ENCODE assay signal across 1 cellular context in the genomic region with DNA sequence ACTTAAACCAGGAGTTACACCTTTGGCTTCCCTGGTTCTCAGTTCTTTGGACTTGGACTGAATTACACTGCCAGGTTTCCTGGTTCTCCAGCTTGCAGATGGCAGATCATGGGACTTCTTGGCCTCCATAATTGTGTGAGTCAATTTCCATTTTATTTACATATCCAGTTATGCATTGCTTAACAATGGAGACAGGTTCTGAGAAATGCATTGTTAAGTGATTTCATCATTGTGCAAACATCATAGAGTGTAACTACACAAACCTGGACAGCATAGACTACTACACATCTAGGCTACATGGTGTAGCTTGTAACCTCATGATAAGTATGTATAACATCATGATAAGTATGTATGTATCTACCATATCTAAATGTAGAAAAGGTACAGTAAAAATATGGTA.
TF ChIP-seq lines count a peak whose summit lies in the region.

No MANE protein-coding gene starts in this region.

TF ChIP-seq in GM12878, 131 proteins besides CTCF, POLR2A, EP300 and RAD21 (continued from another document):
- TF ChIP-seq, protein P1, sequence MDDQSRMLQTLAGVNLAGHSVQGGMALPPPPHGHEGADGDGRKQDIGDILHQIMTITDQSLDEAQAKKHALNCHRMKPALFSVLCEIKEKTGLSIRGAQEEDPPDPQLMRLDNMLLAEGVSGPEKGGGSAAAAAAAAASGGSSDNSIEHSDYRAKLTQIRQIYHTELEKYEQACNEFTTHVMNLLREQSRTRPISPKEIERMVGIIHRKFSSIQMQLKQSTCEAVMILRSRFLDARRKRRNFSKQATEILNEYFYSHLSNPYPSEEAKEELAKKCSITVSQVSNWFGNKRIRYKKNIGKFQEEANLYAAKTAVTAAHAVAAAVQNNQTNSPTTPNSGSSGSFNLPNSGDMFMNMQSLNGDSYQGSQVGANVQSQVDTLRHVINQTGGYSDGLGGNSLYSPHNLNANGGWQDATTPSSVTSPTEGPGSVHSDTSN (IDR thresholded peaks at IDR 0.05; ENCODE audit: insufficient replicate concordance, low read depth, low read length): no peak
- TF ChIP-seq CHD2 (IDR thresholded peaks at IDR 0.05; ENCODE audit: borderline replicate concordance, low read depth, low read length) (no peak), RFX5 (IDR thresholded peaks at IDR 0.05; ENCODE audit: low read depth, low read length) (no peak), SUZ12 (IDR thresholded peaks at IDR 0.05; ENCODE audit: unreplicated experiment) (no peak), SRF (IDR thresholded peaks at IDR 0.05; ENCODE audit: low read depth in 2 of 2, low read length in 2 of 2) (no peak), POU2F2 (IDR thresholded peaks at IDR 0.05; ENCODE audit: borderline replicate concordance, low read depth, low read length) (no peak)
- TF ChIP-seq, protein P2, sequence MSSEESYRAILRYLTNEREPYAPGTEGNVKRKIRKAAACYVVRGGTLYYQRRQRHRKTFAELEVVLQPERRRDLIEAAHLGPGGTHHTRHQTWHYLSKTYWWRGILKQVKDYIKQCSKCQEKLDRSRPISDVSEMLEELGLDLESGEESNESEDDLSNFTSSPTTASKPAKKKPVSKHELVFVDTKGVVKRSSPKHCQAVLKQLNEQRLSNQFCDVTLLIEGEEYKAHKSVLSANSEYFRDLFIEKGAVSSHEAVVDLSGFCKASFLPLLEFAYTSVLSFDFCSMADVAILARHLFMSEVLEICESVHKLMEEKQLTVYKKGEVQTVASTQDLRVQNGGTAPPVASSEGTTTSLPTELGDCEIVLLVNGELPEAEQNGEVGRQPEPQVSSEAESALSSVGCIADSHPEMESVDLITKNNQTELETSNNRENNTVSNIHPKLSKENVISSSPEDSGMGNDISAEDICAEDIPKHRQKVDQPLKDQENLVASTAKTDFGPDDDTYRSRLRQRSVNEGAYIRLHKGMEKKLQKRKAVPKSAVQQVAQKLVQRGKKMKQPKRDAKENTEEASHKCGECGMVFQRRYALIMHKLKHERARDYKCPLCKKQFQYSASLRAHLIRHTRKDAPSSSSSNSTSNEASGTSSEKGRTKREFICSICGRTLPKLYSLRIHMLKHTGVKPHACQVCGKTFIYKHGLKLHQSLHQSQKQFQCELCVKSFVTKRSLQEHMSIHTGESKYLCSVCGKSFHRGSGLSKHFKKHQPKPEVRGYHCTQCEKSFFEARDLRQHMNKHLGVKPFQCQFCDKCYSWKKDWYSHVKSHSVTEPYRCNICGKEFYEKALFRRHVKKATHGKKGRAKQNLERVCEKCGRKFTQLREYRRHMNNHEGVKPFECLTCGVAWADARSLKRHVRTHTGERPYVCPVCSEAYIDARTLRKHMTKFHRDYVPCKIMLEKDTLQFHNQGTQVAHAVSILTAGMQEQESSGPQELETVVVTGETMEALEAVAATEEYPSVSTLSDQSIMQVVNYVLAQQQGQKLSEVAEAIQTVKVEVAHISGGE (CRISPR knock-in tag; IDR thresholded peaks at IDR 0.05): no peak
- TF ChIP-seq, protein P3, sequence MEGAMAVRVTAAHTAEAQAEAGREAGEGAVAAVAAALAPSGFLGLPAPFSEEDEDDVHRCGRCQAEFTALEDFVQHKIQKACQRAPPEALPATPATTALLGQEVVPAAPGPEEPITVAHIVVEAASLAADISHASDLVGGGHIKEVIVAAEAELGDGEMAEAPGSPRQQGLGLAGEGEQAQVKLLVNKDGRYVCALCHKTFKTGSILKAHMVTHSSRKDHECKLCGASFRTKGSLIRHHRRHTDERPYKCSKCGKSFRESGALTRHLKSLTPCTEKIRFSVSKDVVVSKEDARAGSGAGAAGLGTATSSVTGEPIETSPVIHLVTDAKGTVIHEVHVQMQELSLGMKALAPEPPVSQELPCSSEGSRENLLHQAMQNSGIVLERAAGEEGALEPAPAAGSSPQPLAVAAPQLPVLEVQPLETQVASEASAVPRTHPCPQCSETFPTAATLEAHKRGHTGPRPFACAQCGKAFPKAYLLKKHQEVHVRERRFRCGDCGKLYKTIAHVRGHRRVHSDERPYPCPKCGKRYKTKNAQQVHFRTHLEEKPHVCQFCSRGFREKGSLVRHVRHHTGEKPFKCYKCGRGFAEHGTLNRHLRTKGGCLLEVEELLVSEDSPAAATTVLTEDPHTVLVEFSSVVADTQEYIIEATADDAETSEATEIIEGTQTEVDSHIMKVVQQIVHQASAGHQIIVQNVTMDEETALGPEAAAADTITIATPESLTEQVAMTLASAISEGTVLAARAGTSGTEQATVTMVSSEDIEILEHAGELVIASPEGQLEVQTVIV (IDR thresholded peaks at IDR 0.05; ENCODE audit: borderline replicate concordance, partially characterized antibody): no peak
- TF ChIP-seq, protein P4, sequence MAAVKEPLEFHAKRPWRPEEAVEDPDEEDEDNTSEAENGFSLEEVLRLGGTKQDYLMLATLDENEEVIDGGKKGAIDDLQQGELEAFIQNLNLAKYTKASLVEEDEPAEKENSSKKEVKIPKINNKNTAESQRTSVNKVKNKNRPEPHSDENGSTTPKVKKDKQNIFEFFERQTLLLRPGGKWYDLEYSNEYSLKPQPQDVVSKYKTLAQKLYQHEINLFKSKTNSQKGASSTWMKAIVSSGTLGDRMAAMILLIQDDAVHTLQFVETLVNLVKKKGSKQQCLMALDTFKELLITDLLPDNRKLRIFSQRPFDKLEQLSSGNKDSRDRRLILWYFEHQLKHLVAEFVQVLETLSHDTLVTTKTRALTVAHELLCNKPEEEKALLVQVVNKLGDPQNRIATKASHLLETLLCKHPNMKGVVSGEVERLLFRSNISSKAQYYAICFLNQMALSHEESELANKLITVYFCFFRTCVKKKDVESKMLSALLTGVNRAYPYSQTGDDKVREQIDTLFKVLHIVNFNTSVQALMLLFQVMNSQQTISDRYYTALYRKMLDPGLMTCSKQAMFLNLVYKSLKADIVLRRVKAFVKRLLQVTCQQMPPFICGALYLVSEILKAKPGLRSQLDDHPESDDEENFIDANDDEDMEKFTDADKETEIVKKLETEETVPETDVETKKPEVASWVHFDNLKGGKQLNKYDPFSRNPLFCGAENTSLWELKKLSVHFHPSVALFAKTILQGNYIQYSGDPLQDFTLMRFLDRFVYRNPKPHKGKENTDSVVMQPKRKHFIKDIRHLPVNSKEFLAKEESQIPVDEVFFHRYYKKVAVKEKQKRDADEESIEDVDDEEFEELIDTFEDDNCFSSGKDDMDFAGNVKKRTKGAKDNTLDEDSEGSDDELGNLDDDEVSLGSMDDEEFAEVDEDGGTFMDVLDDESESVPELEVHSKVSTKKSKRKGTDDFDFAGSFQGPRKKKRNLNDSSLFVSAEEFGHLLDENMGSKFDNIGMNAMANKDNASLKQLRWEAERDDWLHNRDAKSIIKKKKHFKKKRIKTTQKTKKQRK (IDR thresholded peaks at IDR 0.05; ENCODE audit: low read depth, low read length): no peak
- TF ChIP-seq, protein P5, sequence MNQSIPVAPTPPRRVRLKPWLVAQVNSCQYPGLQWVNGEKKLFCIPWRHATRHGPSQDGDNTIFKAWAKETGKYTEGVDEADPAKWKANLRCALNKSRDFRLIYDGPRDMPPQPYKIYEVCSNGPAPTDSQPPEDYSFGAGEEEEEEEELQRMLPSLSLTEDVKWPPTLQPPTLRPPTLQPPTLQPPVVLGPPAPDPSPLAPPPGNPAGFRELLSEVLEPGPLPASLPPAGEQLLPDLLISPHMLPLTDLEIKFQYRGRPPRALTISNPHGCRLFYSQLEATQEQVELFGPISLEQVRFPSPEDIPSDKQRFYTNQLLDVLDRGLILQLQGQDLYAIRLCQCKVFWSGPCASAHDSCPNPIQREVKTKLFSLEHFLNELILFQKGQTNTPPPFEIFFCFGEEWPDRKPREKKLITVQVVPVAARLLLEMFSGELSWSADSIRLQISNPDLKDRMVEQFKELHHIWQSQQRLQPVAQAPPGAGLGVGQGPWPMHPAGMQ (IDR thresholded peaks at IDR 0.05; ENCODE audit: borderline replicate concordance): no peak
